Comparison of ENCODE assay signal across 8 cellular contexts in the genomic region with DNA sequence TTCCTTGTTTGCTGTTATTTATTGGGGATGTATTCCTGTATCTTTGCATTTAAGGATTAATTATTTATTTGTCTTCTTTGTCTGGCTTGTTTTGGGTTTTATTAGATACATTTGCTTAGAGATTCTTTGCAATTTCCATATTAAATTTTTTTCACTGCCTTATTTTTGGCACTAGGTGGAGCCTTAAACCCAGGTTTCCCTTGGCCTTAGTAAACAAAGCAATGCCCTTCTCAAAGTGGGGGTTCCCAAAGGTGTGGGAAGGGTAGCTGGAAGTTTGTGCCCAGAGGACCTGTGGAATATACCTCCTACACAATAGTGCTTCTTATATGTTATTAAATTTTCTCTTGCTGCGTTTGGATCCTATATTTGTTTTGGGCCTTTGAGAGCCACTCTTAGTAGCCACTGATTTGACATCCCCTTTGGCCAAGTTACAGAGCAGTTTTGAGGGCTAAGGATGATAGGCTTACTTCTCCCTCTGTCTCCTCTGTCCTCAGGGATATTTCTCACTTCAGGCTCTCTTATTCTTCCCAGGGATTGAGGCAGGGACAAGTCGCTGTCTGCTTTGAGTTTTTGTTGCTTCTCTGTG.
DNase-seq lines count a peak whose midpoint lies in the region; ATAC-seq lines count a peak whose summit lies in the region.

No MANE protein-coding gene starts in this region.

- in situ Hi-C loops in SK-MEL-5 (cut with HindIII; ENCODE audit: low pct_unique_long_range_greater_than_20kb, low sequenced_read_pairs), result no loop called here

- H3K9me3 Mint-ChIP-seq in T-helper 2 cell treated with Interferon-gamma antibody and Interleukin-4, amounts not matched to agents 5 μg/mL and 100 μg/mL, for 36 hours, result no peaks in the 10 kb centered on the region

- peak; percentile 53 for ATAC-seq in HG02885 (IDR thresholded peaks at IDR 0.05; ENCODE audit: poor library complexity, unreplicated experiment)
- ATAC-seq in GM21381 (IDR thresholded peaks at IDR 0.05; ENCODE audit: unreplicated experiment), result no peak

- no peak overlapping the region for H3K4me3 Mint-ChIP-seq in T-helper 2 cell treated with Interferon-gamma antibody and Interleukin-4, amounts not matched to agents 5 μg/mL and 100 μg/mL, for 36 hours

- H3K27me3 Mint-ChIP-seq in T-helper 2 cell treated with Interferon-gamma antibody and Interleukin-4, amounts not matched to agents 5 μg/mL and 100 μg/mL, for 36 hours (ENCODE audit: low read depth), result peaks cover 5% of the 10 kb centered on the region

- H3K27ac Mint-ChIP-seq in T-helper 2 cell treated with Interferon-gamma antibody and Interleukin-4, amounts not matched to agents 5 μg/mL and 100 μg/mL, for 36 hours, result no peak overlapping the region

- no peaks in the 10 kb centered on the region for H3K36me3 Mint-ChIP-seq in T-helper 2 cell treated with Interferon-gamma antibody and Interleukin-4, amounts not matched to agents 5 μg/mL and 100 μg/mL, for 36 hours (ENCODE audit: low read depth)

- DNase-seq in Daoy (ENCODE audit: low read depth), result peak; percentile 15
- DNase-seq in SK-MEL-5 (ENCODE audit: low read depth, low spot score), result peak; percentile 33
- DNase-seq in fibroblast of the conjunctiva (ENCODE audit: low read depth), result peak; percentile 10
- DNase-seq in renal cortical epithelial cell (ENCODE audit: low read depth), result peak; percentile 40
- no peak for DNase-seq in T-helper 2 cell treated with Interferon-gamma antibody and Interleukin-4, amounts not matched to agents 5 μg/mL and 100 μg/mL, for 36 hours (ENCODE audit: low spot score)
- DNase-seq in RPMI8226, result no peak

- no peaks in the 10 kb centered on the region for H3K4me1 Mint-ChIP-seq in T-helper 2 cell treated with Interferon-gamma antibody and Interleukin-4, amounts not matched to agents 5 μg/mL and 100 μg/mL, for 36 hours (ENCODE audit: low read depth)

Comparison
In these comparisons a context has a peak if more than half of its experiments do, and no peak if none do; other contexts are left out.
1. DNase-seq: peak in Daoy (single experiment), SK-MEL-5 (single experiment), fibroblast of the conjunctiva (single experiment) and renal cortical epithelial cell (single experiment); none in T-helper 2 cell treated with Interferon-gamma antibody and Interleukin-4, amounts not matched to agents 5 μg/mL and 100 μg/mL, for 36 hours (single experiment) and RPMI8226 (single experiment).